12 cellular contexts compared by ENCODE assay signal in genomic region chr9:91245432-91246313, GRCh38.
DNase-seq lines count a peak whose midpoint lies in the region; ATAC-seq, FAIRE-seq and TF ChIP-seq lines count a peak whose summit lies in the region.
"Had no signal": no experiment of that assay in that cellular context is flagged by ENCODE, and none has a peak within 500 bp of the region (broad histone marks: within the 10 kb centered on the region; RNA-seq: fewer than 3 reads in every experiment).

No MANE protein-coding gene starts in this region.

- H3K27ac ChIP-seq in left lung, result no peak overlapping the region

- H3K4me3 ChIP-seq in left lung, result no peak overlapping the region

- no peak for DNase-seq in activated T-cell treated with anti-CD3 and anti-CD28 coated beads, Interleukin-2, amount 50 U/mL, for 4 hours
- no peak for DNase-seq in activated T-cell treated with anti-CD3 and anti-CD28 coated beads, Interleukin-2, amount 50 U/mL, for 1 hour
- DNase-seq in RCC 7860 (ENCODE audit: low spot score) (peak; percentile 35), dermis blood vessel endothelial cell (peak; percentile 19), left lung (no peak), NCI-H524 treated with DMSO at 0.1 percent for 48 hours (lab: John Stamatoyannopoulos, UW) (no peak)
- no peak for DNase-seq in stimulated activated naive CD8-positive, alpha-beta T cell treated with anti-CD3 and anti-CD28 coated beads, Interleukin-15, Interleukin-2, amounts not matched to agents 100 U/mL and 50 U/mL, for 24 hours
- DNase-seq: activated CD4-positive, alpha-beta T cell treated with anti-CD3 and anti-CD28 coated beads for 1 hour; NCI-H2171; stimulated activated CD4-positive, alpha-beta T cell treated with anti-CD3 and anti-CD28 coated beads, Interleukin-2, amount 100 ng/mL, for 24 hours had no signal

- peaks cover 0 to 7% of the 10 kb centered on the region in 2 donors for H3K4me1 ChIP-seq in left lung

- peak; percentile 97 to 99 for ATAC-seq in activated T-cell treated with anti-CD3 and anti-CD28 coated beads, Interleukin-2, amount 50 U/mL, for 4 hours
- ATAC-seq in stimulated activated naive CD8-positive, alpha-beta T cell treated with anti-CD3 and anti-CD28 coated beads, Interleukin-15, Interleukin-2, amounts not matched to agents 100 U/mL and 50 U/mL, for 24 hours, result peak; percentile 59
- ATAC-seq in left lung (no peak), GM19452 (IDR thresholded peaks at IDR 0.05; ENCODE audit: unreplicated experiment) (no peak)

- no peaks in the 10 kb centered on the region for H3K27me3 ChIP-seq in left lung

- H3K9me3 ChIP-seq in left lung, result no peaks in the 10 kb centered on the region

- peaks cover 25% of the 10 kb centered on the region for H3K4me1 Mint-ChIP-seq in activated T-cell treated with anti-CD3 and anti-CD28 coated beads, Interleukin-2, amount 50 U/mL, for 4 hours (ENCODE audit: low read depth)

- H3K36me3 ChIP-seq in left lung, result no peaks in the 10 kb centered on the region

- no peaks in the 10 kb centered on the region for H3K9me3 Mint-ChIP-seq in activated T-cell treated with anti-CD3 and anti-CD28 coated beads, Interleukin-2, amount 50 U/mL, for 4 hours

- no peak overlapping the region for H3K4me3 Mint-ChIP-seq in activated T-cell treated with anti-CD3 and anti-CD28 coated beads, Interleukin-2, amount 50 U/mL, for 4 hours

- no peaks in the 10 kb centered on the region for H3K27me3 Mint-ChIP-seq in activated T-cell treated with anti-CD3 and anti-CD28 coated beads, Interleukin-2, amount 50 U/mL, for 4 hours (ENCODE audit: low read depth)

- peaks cover 7% of the 10 kb centered on the region for H3K36me3 Mint-ChIP-seq in activated T-cell treated with anti-CD3 and anti-CD28 coated beads, Interleukin-2, amount 50 U/mL, for 4 hours (ENCODE audit: insufficient read depth)

- TF ChIP-seq CTCF in left lung (IDR thresholded peaks at IDR 0.05), result no peak

- intact Hi-C loops in left lung (cut with DNase I), result no loop called here

- FAIRE-seq in RCC 7860 (lab: Jason Lieb, UNC), result no peak
- FAIRE-seq: endometrium had no signal

Comparison
In these comparisons a context has a peak if more than half of its experiments do, and no peak if none do; other contexts are left out.
1. ATAC-seq: peak in activated T-cell treated with anti-CD3 and anti-CD28 coated beads, Interleukin-2, amount 50 U/mL, for 4 hours (2 of 2) and stimulated activated naive CD8-positive, alpha-beta T cell treated with anti-CD3 and anti-CD28 coated beads, Interleukin-15, Interleukin-2, amounts not matched to agents 100 U/mL and 50 U/mL, for 24 hours (single experiment); none in left lung (single experiment) and GM19452 (single experiment).
2. DNase-seq: peak in RCC 7860 (single experiment) and dermis blood vessel endothelial cell (single experiment); none in activated T-cell treated with anti-CD3 and anti-CD28 coated beads, Interleukin-2, amount 50 U/mL, for 4 hours (single experiment), activated T-cell treated with anti-CD3 and anti-CD28 coated beads, Interleukin-2, amount 50 U/mL, for 1 hour (single experiment), stimulated activated naive CD8-positive, alpha-beta T cell treated with anti-CD3 and anti-CD28 coated beads, Interleukin-15, Interleukin-2, amounts not matched to agents 100 U/mL and 50 U/mL, for 24 hours (single experiment), left lung (0 of 2) and NCI-H524 treated with DMSO at 0.1 percent for 48 hours (single experiment).